Comparison of ENCODE assay signal across 19 cellular contexts in the genomic region with DNA sequence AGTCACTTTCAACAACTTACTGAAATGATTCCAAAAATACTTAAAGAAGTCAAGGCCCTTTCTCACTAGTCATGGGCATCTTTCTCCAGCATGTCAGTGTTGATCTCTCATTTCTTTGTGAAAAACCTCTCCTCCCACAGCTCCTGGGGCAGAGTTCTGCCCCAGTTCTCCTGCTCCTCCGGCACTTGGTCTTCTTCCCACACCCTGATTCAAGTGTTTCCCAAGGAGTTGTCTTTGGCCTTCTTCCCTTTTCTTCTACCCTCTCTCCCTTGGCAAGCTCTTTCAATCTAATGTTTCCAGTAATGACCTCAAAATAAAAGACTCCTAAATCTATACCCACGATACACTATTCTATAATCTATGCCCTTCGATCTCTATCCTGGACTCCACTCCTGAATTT.
"Had no signal": no experiment of that assay in that cellular context is flagged by ENCODE, and none has a peak within 500 bp of the region (broad histone marks: within the 10 kb centered on the region; RNA-seq: fewer than 3 reads in every experiment).

No MANE protein-coding gene starts in this region.

- H3K36me3 ChIP-seq: colonic mucosa, neutrophil had no signal

- H3K4me3 ChIP-seq: colonic mucosa, lung, skin epidermis, testis had no signal

- FAIRE-seq: endometrium, islet of Langerhans, TTC549 had no signal

- ATAC-seq: left colon, natural killer cell had no signal

- H3K9me3 ChIP-seq: colonic mucosa, neutrophil, SK-N-SH, testis had no signal

- H3K27ac ChIP-seq: colonic mucosa, neutrophil, parathyroid adenoma had no signal

- DNase-seq: activated CD4-positive, alpha-beta T cell treated with anti-CD3 and anti-CD28 coated beads, Interleukin-2, amount 50 U/mL, for 4 hours; activated gamma-delta T cell; activated naive CD8-positive, alpha-beta T cell treated with anti-CD3 and anti-CD28 coated beads for 36 hours; amniotic stem cell; colonic mucosa; erythroblast; left colon; natural killer cell; SK-N-SH; stimulated activated CD4-positive, alpha-beta T cell treated with anti-CD3 and anti-CD28 coated beads, Interleukin-15, amount 100 ng/mL, for 24 hours; stimulated activated CD4-positive, alpha-beta T cell treated with anti-CD3 and anti-CD28 coated beads, Interleukin-2, amount 100 ng/mL, for 48 hours; testis had no signal

- H3K27me3 ChIP-seq: colonic mucosa, neutrophil, testis had no signal

- H3K4me1 ChIP-seq: parathyroid adenoma had no signal
